8 cellular contexts compared by ENCODE assay signal in genomic region chr7:151051108-151051507, GRCh38. TPM values are rescaled to one million over a fixed set of nuclear protein-coding genes. Genes with fewer than 3 reads are reported as not detected.
DNase-seq lines count a peak whose midpoint lies in the region; ATAC-seq and TF ChIP-seq lines count a peak whose summit lies in the region.
"Had no signal": no experiment of that assay in that cellular context is flagged by ENCODE, and none has a peak within 500 bp of the region (broad histone marks: within the 10 kb centered on the region; RNA-seq: fewer than 3 reads in every experiment).

No MANE protein-coding gene starts in this region.

- H3K27ac ChIP-seq in prostate gland: no peak overlapping the region
- H3K27ac ChIP-seq: neutrophil had no signal

- no peaks in the 10 kb centered on the region for H3K9me3 Mint-ChIP-seq in progenitor cell of endocrine pancreas (ENCODE audit: low read depth)

- ATAC-seq in HG03280 (IDR thresholded peaks at IDR 0.05; ENCODE audit: unreplicated experiment): no peak

- H3K27me3 Mint-ChIP-seq in progenitor cell of endocrine pancreas: peaks cover 23% of the 10 kb centered on the region

- WGBS in prostate gland: 3% methylated on average over 29 of the region's 50 CpGs

- TF ChIP-seq CTCF in NB4 (IDR thresholded peaks at IDR 0.05; ENCODE audit: low read depth, low read length) (no peak), foreskin fibroblast (IDR thresholded peaks at IDR 0.05; ENCODE audit: low read depth, low read length) (no peak), progenitor cell of endocrine pancreas (IDR thresholded peaks at IDR 0.05; ENCODE audit: unreplicated experiment) (no peak), prostate gland (IDR thresholded peaks at IDR 0.05) (no peak)

- no peak overlapping the region for H3K27ac Mint-ChIP-seq in progenitor cell of endocrine pancreas

- TF ChIP-seq POLR2A in NB4 (IDR thresholded peaks at IDR 0.05; ENCODE audit: extremely low read depth, insufficient read length) (no peak), prostate gland (IDR thresholded peaks at IDR 0.05) (no peak)

- H3K27me3 ChIP-seq in prostate gland (replicated peaks; ENCODE audit: insufficient read depth): no peaks in the 10 kb centered on the region

- H3K4me3 ChIP-seq in NB4 (ENCODE audit: low read depth, low read length): no peak overlapping the region
- H3K4me3 ChIP-seq in foreskin fibroblast (ENCODE audit: low read depth in 1 of 2, low read length in 2 of 2): no peak overlapping the region
- no peak overlapping the region for H3K4me3 ChIP-seq in prostate gland

- DNase-seq in NB4 (ENCODE audit: low read depth): peak; percentile 90
- DNase-seq in activated T-helper 1 cell treated with Interleukin-2 at 50 U/mL for 16 hours (ENCODE audit: low read depth): peak; percentile 45
- DNase-seq in foreskin fibroblast: peak; percentile 74 to 90
- DNase-seq in progenitor cell of endocrine pancreas (ENCODE audit: low spot score, unreplicated experiment): peak; percentile 75
- no peak for DNase-seq in prostate gland (ENCODE audit: low spot score)
- no peak for DNase-seq in medulla oblongata (ENCODE audit: extremely low spot score)

- H3K4me1 ChIP-seq in prostate gland (replicated peaks): no peaks in the 10 kb centered on the region

- no peaks in the 10 kb centered on the region for H3K9me3 ChIP-seq in prostate gland
- H3K9me3 ChIP-seq: neutrophil had no signal

- H3K36me3 Mint-ChIP-seq in progenitor cell of endocrine pancreas (ENCODE audit: insufficient read depth): peaks cover 3% of the 10 kb centered on the region

- H3K4me3 Mint-ChIP-seq in progenitor cell of endocrine pancreas (ENCODE audit: low read depth): no peak overlapping the region

- H3K4me1 Mint-ChIP-seq in progenitor cell of endocrine pancreas (ENCODE audit: low read depth): no peaks in the 10 kb centered on the region

- H3K36me3 ChIP-seq in prostate gland: no peaks in the 10 kb centered on the region

- intact Hi-C loops in prostate gland (cut with DNase I): no loop called here

RNA-seq across cellular contexts. Expression of gene ASIC3, which starts 2.8 kb away (rescaled TPM):
- 3.5 and 5.1 TPM in 2 replicates for total RNA-seq in progenitor cell of endocrine pancreas
- total RNA-seq in prostate gland: 10 to 100 TPM in 1 of 2 donors, 1 to 10 TPM in 1; 1.7 to 11.0 TPM

RNA-seq across cellular contexts. Expression of gene CDK5, which starts 6.6 kb away (rescaled TPM):
- 22.6 and 24.9 TPM in 2 replicates for total RNA-seq in progenitor cell of endocrine pancreas
- total RNA-seq in prostate gland: 10 to 100 TPM; 13.1 to 18.5 TPM

RNA-seq across cellular contexts. Expression of gene SLC4A2, which starts 8.3 kb away (rescaled TPM):
- total RNA-seq in progenitor cell of endocrine pancreas (208 and 213 TPM in 2 replicates), prostate gland (100 to 1,000 TPM in 1 of 2 donors, 10 to 100 TPM in 1; 77.1 to 141 TPM)

RNA-seq across cellular contexts. Expression of gene ABCB8, which starts 22.9 kb away (rescaled TPM):
- total RNA-seq in progenitor cell of endocrine pancreas (36.0 and 36.2 TPM in 2 replicates), prostate gland (10 to 100 TPM; 26.4 to 50.6 TPM)

RNA-seq across cellular contexts. Expression of gene ATG9B, which starts 26.8 kb away (rescaled TPM):
- total RNA-seq in progenitor cell of endocrine pancreas (0.58 and 0.79 TPM in 2 replicates), prostate gland (1 to 10 TPM in 1 of 2 donors, under 1 TPM in 1; 0.18 to 7.1 TPM)

Comparison
In these comparisons a context has a peak if more than half of its experiments do, and no peak if none do; other contexts are left out.
1. DNase-seq: peak in NB4 (single experiment), activated T-helper 1 cell treated with Interleukin-2 at 50 U/mL for 16 hours (single experiment), foreskin fibroblast (2 of 2) and progenitor cell of endocrine pancreas (single experiment); none in prostate gland (single experiment) and medulla oblongata (single experiment).